ENCODE assay signal across 1 cellular context in genomic region chr7:29337628-29338116, GRCh38.
TF ChIP-seq lines count a peak whose summit lies in the region.

No MANE protein-coding gene starts in this region.

TF ChIP-seq in HepG2, 621 proteins besides CTCF, POLR2A, EP300 and RAD21 (continued from another document):
- TF ChIP-seq ZBTB40 (IDR thresholded peaks at IDR 0.05) (no peak), ZBTB40 (CRISPR knock-in tag; IDR thresholded peaks at IDR 0.05) (no peak), BHLHE40 (IDR thresholded peaks at IDR 0.05; ENCODE audit: low read length) (no peak), DZIP1 (CRISPR knock-in tag; IDR thresholded peaks at IDR 0.05) (no peak), ZKSCAN1 (IDR thresholded peaks at IDR 0.05; ENCODE audit: low read length) (no peak), ERF (CRISPR knock-in tag; IDR thresholded peaks at IDR 0.05) (no peak), ZNF142 (CRISPR knock-in tag; IDR thresholded peaks at IDR 0.05) (no peak), ZNF329 (CRISPR knock-in tag; IDR thresholded peaks at IDR 0.05; ENCODE audit: low read depth) (no peak), PREB (CRISPR knock-in tag; IDR thresholded peaks at IDR 0.05) (no peak), ZNF136 (CRISPR knock-in tag; IDR thresholded peaks at IDR 0.05; ENCODE audit: low read depth) (no peak), ZNF790 (CRISPR knock-in tag; IDR thresholded peaks at IDR 0.05; ENCODE audit: borderline replicate concordance) (no peak), RBAK (CRISPR knock-in tag; IDR thresholded peaks at IDR 0.05) (no peak), NFE2 (CRISPR knock-in tag; IDR thresholded peaks at IDR 0.05) (no peak), ZNF770 (CRISPR knock-in tag; IDR thresholded peaks at IDR 0.05) (no peak), MATR3 (CRISPR knock-in tag; IDR thresholded peaks at IDR 0.05) (no peak)
